In genomic region chr18:7370375-7370774, GRCh38 we compare ENCODE assay signal across 21 cellular contexts.
DNase-seq lines count a peak whose midpoint lies in the region; ATAC-seq and TF ChIP-seq lines count a peak whose summit lies in the region.
"Had no signal": no experiment of that assay in that cellular context is flagged by ENCODE, and none has a peak within 500 bp of the region (broad histone marks: within the 10 kb centered on the region; RNA-seq: fewer than 3 reads in every experiment).

No MANE protein-coding gene starts in this region.

- H3K9ac ChIP-seq in skeletal muscle tissue (ENCODE audit: low read depth in 1 of 3, low read length in 3 of 3) = peak overlapping the region in 1 of 3 donors; percentile 54

- TF ChIP-seq CTCF in GM23338 (conservative IDR thresholded peaks at IDR 0.05; ENCODE audit: low read depth in 2 of 2) (no peak), left lung (IDR thresholded peaks at IDR 0.05) (no peak), ovary (IDR thresholded peaks at IDR 0.05) (no peak)

- no peaks in the 10 kb centered on the region for H3K36me3 Mint-ChIP-seq in GM23338 (ENCODE audit: low read depth)
- H3K36me3 Mint-ChIP-seq in T-helper 2 cell treated with Interferon-gamma antibody and Interleukin-4, amounts not matched to agents 5 μg/mL and 100 μg/mL, for 36 hours (ENCODE audit: low read depth) = no peaks in the 10 kb centered on the region
- H3K36me3 Mint-ChIP-seq: activated naive CD8-positive, alpha-beta T cell treated with anti-CD3 and anti-CD28 coated beads, Interleukin-2, amount 10 ng/mL, durations not matched to agents 7 days and 5 days; CD8-positive, alpha-beta memory T cell; naive B cell had no signal

- no peaks in the 10 kb centered on the region for H3K36me3 ChIP-seq in GM23338 (ENCODE audit: insufficient read depth)
- no peaks in the 10 kb centered on the region for H3K36me3 ChIP-seq in esophagus (ENCODE audit: control insufficient read depth in 2 of 2, insufficient read depth in 2 of 2, low read length in 1 of 2)
- H3K36me3 ChIP-seq in left lung = no peaks in the 10 kb centered on the region
- H3K36me3 ChIP-seq in skeletal muscle tissue (ENCODE audit: control insufficient read depth in 3 of 3, insufficient read depth in 3 of 3, low read length in 3 of 3) = no peaks in the 10 kb centered on the region
- H3K36me3 ChIP-seq in ovary = no peaks in the 10 kb centered on the region

- no peak overlapping the region for H3K4me3 Mint-ChIP-seq in GM23338
- no peak overlapping the region for H3K4me3 Mint-ChIP-seq in T-helper 2 cell treated with Interferon-gamma antibody and Interleukin-4, amounts not matched to agents 5 μg/mL and 100 μg/mL, for 36 hours
- H3K4me3 Mint-ChIP-seq: activated CD4-positive, alpha-beta memory T cell treated with anti-CD3 and anti-CD28 coated beads, Interleukin-2, amount 10 ng/mL, durations not matched to agents 7 days and 5 days; activated naive CD8-positive, alpha-beta T cell treated with anti-CD3 and anti-CD28 coated beads, Interleukin-2, amount 10 ng/mL, durations not matched to agents 7 days and 5 days; CD8-positive, alpha-beta memory T cell; central memory CD8-positive, alpha-beta T cell; naive B cell had no signal

- H3K27me3 ChIP-seq in GM23338 (ENCODE audit: insufficient read depth) = no peaks in the 10 kb centered on the region
- no peaks in the 10 kb centered on the region for H3K27me3 ChIP-seq in esophagus (ENCODE audit: control insufficient read depth in 1 of 2, insufficient read depth in 2 of 2, low read length in 2 of 2)
- H3K27me3 ChIP-seq in left lung = no peaks in the 10 kb centered on the region
- peaks cover 0 to 2% (median 2%) of the 10 kb centered on the region in 3 donors for H3K27me3 ChIP-seq in skeletal muscle tissue (ENCODE audit: control insufficient read depth in 3 of 3, insufficient read depth in 3 of 3, low read length in 3 of 3)
- H3K27me3 ChIP-seq in ovary = no peaks in the 10 kb centered on the region

- ATAC-seq in GM23338 = no peak
- peak; percentile 37 for ATAC-seq in left lung
- ATAC-seq in GM19455 (IDR thresholded peaks at IDR 0.05; ENCODE audit: unreplicated experiment) = no peak
- ATAC-seq: GM12878 had no signal

- no peaks in the 10 kb centered on the region for H3F3A ChIP-seq in GM23338 (replicated peaks; ENCODE audit: low read depth)

- DNase-seq in GM23338 (ENCODE audit: low spot score) (no peak), left lung (no peak), ovary (no peak), hepatic stellate cell (ENCODE audit: low spot score) (no peak)
- DNase-seq in T-helper 2 cell treated with Interferon-gamma antibody and Interleukin-4, amounts not matched to agents 5 μg/mL and 100 μg/mL, for 36 hours (ENCODE audit: low spot score) = no peak
- DNase-seq: activated CD4-positive, alpha-beta memory T cell treated with anti-CD3 and anti-CD28 coated beads, Interleukin-2, amount 10 ng/mL, durations not matched to agents 7 days and 5 days; activated naive CD8-positive, alpha-beta T cell treated with anti-CD3 and anti-CD28 coated beads, Interleukin-2, amount 10 ng/mL, durations not matched to agents 7 days and 5 days; activated T-cell treated with anti-CD3 and anti-CD28 coated beads, Interleukin-2, amount 50 U/mL, for 48 hours; CD8-positive, alpha-beta memory T cell; H7; kidney glomerular epithelial cell; naive B cell; NCI-H2081 treated with DMSO at 0.1 percent for 48 hours; NCI-H526 treated with DMSO at 0.1 percent for 48 hours; stimulated activated CD8-positive, alpha-beta memory T cell treated with anti-CD3 and anti-CD28 coated beads, Interleukin-4, amount 100 ng/mL, for 48 hours had no signal

- no peak overlapping the region for H3K4me3 ChIP-seq in GM23338
- no peak overlapping the region for H3K4me3 ChIP-seq in esophagus (ENCODE audit: low read depth in 1 of 2, low read length in 2 of 2)
- no peak overlapping the region for H3K4me3 ChIP-seq in left lung
- peak overlapping the region in 1 of 3 donors; percentile 10 for H3K4me3 ChIP-seq in skeletal muscle tissue (ENCODE audit: low read length in 3 of 3)
- H3K4me3 ChIP-seq in ovary = no peak overlapping the region
- H3K4me3 ChIP-seq: GM12878, SK-N-MC had no signal

- H3K27ac ChIP-seq in GM23338 (ENCODE audit: low read depth) (no peak overlapping the region), esophagus (ENCODE audit: low read depth in 2 of 2, low read length in 1 of 2) (peak overlapping the region; percentile 38 to 69), left lung (peak overlapping the region; percentile 48 to 78), skeletal muscle tissue (ENCODE audit: low read depth, low read length) (peak overlapping the region; percentile 76), ovary (no peak overlapping the region)
- H3K27ac ChIP-seq: SK-N-MC had no signal

- TF ChIP-seq POLR2A in ovary (IDR thresholded peaks at IDR 0.05) = no peak

- H3K79me2 ChIP-seq in GM23338 (replicated peaks; ENCODE audit: insufficient read depth) = no peaks in the 10 kb centered on the region

- intact Hi-C loops in left lung (cut with DNase I) (no loop called here), ovary (cut with DNase I) (no loop called here)

- no peak for TF ChIP-seq EP300 in ovary (IDR thresholded peaks at IDR 0.05)

- H3K4me1 ChIP-seq in GM23338 (ENCODE audit: insufficient read depth) = no peaks in the 10 kb centered on the region
- H3K4me1 ChIP-seq in esophagus (ENCODE audit: control insufficient read depth in 2 of 2, insufficient read depth in 2 of 2, low read length in 1 of 2) = peaks cover 0 to 2% of the 10 kb centered on the region in 2 donors
- peaks cover 0 to 16% of the 10 kb centered on the region in 2 donors for H3K4me1 ChIP-seq in left lung
- peaks cover 8 to 28% (median 20%) of the 10 kb centered on the region in 3 donors for H3K4me1 ChIP-seq in skeletal muscle tissue (ENCODE audit: control insufficient read depth in 3 of 3, insufficient read depth in 3 of 3, low read length in 3 of 3)
- H3K4me1 ChIP-seq in ovary (ENCODE audit: insufficient read depth) = no peaks in the 10 kb centered on the region

- peaks cover 7% of the 10 kb centered on the region for H3K27me3 Mint-ChIP-seq in GM23338 (ENCODE audit: insufficient read depth, low read depth, poor library complexity)
- no peaks in the 10 kb centered on the region for H3K27me3 Mint-ChIP-seq in T-helper 2 cell treated with Interferon-gamma antibody and Interleukin-4, amounts not matched to agents 5 μg/mL and 100 μg/mL, for 36 hours (ENCODE audit: low read depth)
- H3K27me3 Mint-ChIP-seq: activated CD4-positive, alpha-beta memory T cell treated with anti-CD3 and anti-CD28 coated beads, Interleukin-2, amount 10 ng/mL, durations not matched to agents 7 days and 5 days; activated naive CD8-positive, alpha-beta T cell treated with anti-CD3 and anti-CD28 coated beads, Interleukin-2, amount 10 ng/mL, durations not matched to agents 7 days and 5 days; central memory CD8-positive, alpha-beta T cell had no signal

- WGBS in esophagus, 2 donors = 23 to 36% methylated on average over 7 of the region's 7 CpGs
- WGBS in ovary, 3 donors = 28 to 39% (median 37%) methylated on average over 7 of the region's 7 CpGs

- H3K4me1 Mint-ChIP-seq in GM23338 = peaks cover 5% of the 10 kb centered on the region; the same call in 2 of the 3 replicates
- no peaks in the 10 kb centered on the region for H3K4me1 Mint-ChIP-seq in T-helper 2 cell treated with Interferon-gamma antibody and Interleukin-4, amounts not matched to agents 5 μg/mL and 100 μg/mL, for 36 hours (ENCODE audit: low read depth)
- H3K4me1 Mint-ChIP-seq: activated naive CD8-positive, alpha-beta T cell treated with anti-CD3 and anti-CD28 coated beads, Interleukin-2, amount 10 ng/mL, durations not matched to agents 7 days and 5 days; CD8-positive, alpha-beta memory T cell; central memory CD8-positive, alpha-beta T cell; naive B cell had no signal

- H3K9me3 ChIP-seq in esophagus (ENCODE audit: control insufficient read depth in 2 of 2, insufficient read depth in 1 of 2, low read depth in 1 of 2, low read length in 1 of 2) = no peaks in the 10 kb centered on the region
- H3K9me3 ChIP-seq in left lung = peaks cover 0 to 2% of the 10 kb centered on the region in 2 donors
- peaks cover 0 to 2% (median 0%) of the 10 kb centered on the region in 3 donors for H3K9me3 ChIP-seq in skeletal muscle tissue (ENCODE audit: control insufficient read depth in 3 of 3, low read length in 3 of 3)
- H3K9me3 ChIP-seq in ovary = no peaks in the 10 kb centered on the region

- H3K9me2 ChIP-seq in GM23338 (ENCODE audit: insufficient read depth) = no peaks in the 10 kb centered on the region

- no peaks in the 10 kb centered on the region; the same call in 2 of the 3 replicates for H3K9me3 Mint-ChIP-seq in GM23338
- peaks cover 11% of the 10 kb centered on the region for H3K9me3 Mint-ChIP-seq in T-helper 2 cell treated with Interferon-gamma antibody and Interleukin-4, amounts not matched to agents 5 μg/mL and 100 μg/mL, for 36 hours

- no peak overlapping the region for H3K4me2 ChIP-seq in GM23338

- peak overlapping the region; percentile 52; the same call in 1 of the 2 replicates for H2AFZ ChIP-seq in GM23338

- no peaks in the 10 kb centered on the region for H4K20me1 ChIP-seq in GM23338 (replicated peaks; ENCODE audit: insufficient read depth)

- H3K27ac Mint-ChIP-seq in GM23338 = no peak overlapping the region
- no peak overlapping the region for H3K27ac Mint-ChIP-seq in T-helper 2 cell treated with Interferon-gamma antibody and Interleukin-4, amounts not matched to agents 5 μg/mL and 100 μg/mL, for 36 hours
- H3K27ac Mint-ChIP-seq: activated CD4-positive, alpha-beta memory T cell treated with anti-CD3 and anti-CD28 coated beads, Interleukin-2, amount 10 ng/mL, durations not matched to agents 7 days and 5 days; activated naive CD8-positive, alpha-beta T cell treated with anti-CD3 and anti-CD28 coated beads, Interleukin-2, amount 10 ng/mL, durations not matched to agents 7 days and 5 days; CD8-positive, alpha-beta memory T cell; naive B cell had no signal

TF ChIP-seq in GM23338, 12 proteins besides CTCF, POLR2A, EP300 and RAD21 (continues in another document):
- TF ChIP-seq POLR2AphosphoS5 (IDR thresholded peaks at IDR 0.05; ENCODE audit: low read depth) = no peak
- TF ChIP-seq NANOG (IDR thresholded peaks at IDR 0.05; ENCODE audit: borderline replicate concordance) = no peak
- no peak for TF ChIP-seq CREB1 (CRISPR knock-in tag; IDR thresholded peaks at IDR 0.05; ENCODE audit: low read depth)
- no peak for TF ChIP-seq STAT1 (IDR thresholded peaks at IDR 0.05; ENCODE audit: unreplicated experiment)
- no peak for TF ChIP-seq ZNF114 (CRISPR knock-in tag; IDR thresholded peaks at IDR 0.05)

Comparison
In these comparisons a context has a peak if more than half of its experiments do, and no peak if none do; other contexts are left out.
1. H3K27ac ChIP-seq: peak in esophagus (2 of 2), left lung (2 of 2) and skeletal muscle tissue (single experiment); none in GM23338 (single experiment) and ovary (0 of 2).